In the genomic region with DNA sequence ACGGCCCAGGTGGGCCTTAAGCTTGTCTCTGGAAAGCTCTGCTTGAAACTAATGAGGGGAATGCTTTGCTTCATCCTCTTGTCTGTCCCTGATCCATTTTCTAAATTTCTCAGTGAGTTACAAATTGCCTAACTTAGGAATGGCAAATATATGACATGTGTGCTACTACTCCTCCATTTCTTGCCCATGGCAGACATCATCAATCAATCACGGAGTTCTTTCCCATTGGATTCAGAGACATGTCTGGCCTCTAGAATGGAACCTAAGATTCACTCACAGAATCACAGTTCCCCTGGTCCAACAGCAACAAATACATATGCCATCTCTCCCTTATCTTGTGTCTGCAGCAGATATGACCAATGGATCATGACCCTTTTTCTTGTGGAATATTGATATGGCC, we compare ENCODE assay signal across 38 cellular contexts. TPM values are rescaled to one million over a fixed set of nuclear protein-coding genes. Genes with fewer than 3 reads are reported as not detected.
"Had no signal": no experiment of that assay in that cellular context is flagged by ENCODE, and none has a peak within 500 bp of the region (broad histone marks: within the 10 kb centered on the region; RNA-seq: fewer than 3 reads in every experiment).

No MANE protein-coding gene starts in this region.

- H3K9me3 ChIP-seq: MG63 had no signal

- H3K4me3 ChIP-seq: MG63 had no signal

- H3K27me3 ChIP-seq: MG63 had no signal

- DNase-seq: Karpas-422, Kasumi-1, MG63, MM.1S, MV-4-11, NCI-H1048, NCI-H1092, NCI-H1092 treated with DMSO at 0.1 percent for 48 hours, NCI-H1105, NCI-H1105 treated with DMSO at 0.1 percent for 48 hours, NCI-H1417, NCI-H1417 treated with DMSO at 0.1 percent for 48 hours, NCI-H1436, NCI-H1436 treated with DMSO at 0.1 percent for 48 hours, NCI-H146, NCI-H1694, NCI-H1694 treated with DMSO at 0.1 percent for 48 hours, NCI-H187, NCI-H187 treated with DMSO at 0.1 percent for 48 hours, NCI-H1930, NCI-H2029, NCI-H2029 treated with DMSO at 0.1 percent for 48 hours, NCI-H2081, NCI-H2081 treated with DMSO at 0.1 percent for 48 hours, NCI-H2107, NCI-H2171, NCI-H2171 treated with DMSO at 0.1 percent for 48 hours, NCI-H2227 treated with DMSO at 0.1 percent for 48 hours, NCI-H226, NCI-H345, NCI-H446, NCI-H446 treated with DMSO at 0.1 percent for 48 hours, NCI-H510A, NCI-H510A treated with DMSO at 0.1 percent for 48 hours had no signal

- H3K36me3 ChIP-seq: MG63 had no signal

RNA-seq across cellular contexts. Expression of a gene that starts 6.6 kb away (rescaled TPM):
- total RNA-seq: LHCN-M2, M059J, MCF 10A, NCI-H460 had no signal

RNA-seq across cellular contexts. Expression of a gene that starts 19.1 kb away (rescaled TPM):
- total RNA-seq: LHCN-M2, M059J, MCF 10A, NCI-H460 had no signal

RNA-seq across cellular contexts. Expression of a gene that starts 41.4 kb away (rescaled TPM):
- total RNA-seq: LHCN-M2, M059J, MCF 10A, NCI-H460 had no signal
